6 cellular contexts compared by ENCODE assay signal in genomic region chr12:120466560-120467315, GRCh38. TPM values are rescaled to one million over a fixed set of nuclear protein-coding genes. Genes with fewer than 3 reads are reported as not detected.
DNase-seq lines count a peak whose midpoint lies in the region; ATAC-seq and TF ChIP-seq lines count a peak whose summit lies in the region.

No MANE protein-coding gene starts in this region.

- no peaks in the 10 kb centered on the region for H3K27me3 ChIP-seq in foreskin keratinocyte
- H3K27me3 ChIP-seq in upper lobe of right lung, result no peaks in the 10 kb centered on the region

- intact Hi-C loops in upper lobe of right lung (cut with DNase I), result no loop called here

- peak; percentile 10 for DNase-seq in activated CD4-positive, CD25-positive, alpha-beta regulatory T cell treated with anti-CD3 and anti-CD28 coated beads, Interleukin-2, amount 50 U/mL, for 16 hours (ENCODE audit: low read depth, low spot score)
- no peak for DNase-seq in foreskin keratinocyte
- DNase-seq in upper lobe of right lung, result no peak
- DNase-seq in globus pallidus (ENCODE audit: low spot score), result no peak

- TF ChIP-seq CTCF in VCaP (conservative IDR thresholded peaks at IDR 0.05) (peak; percentile 79), foreskin keratinocyte (conservative IDR thresholded peaks at IDR 0.05) (peak; percentile 67), upper lobe of right lung (IDR thresholded peaks at IDR 0.05) (peak; percentile 36)

- no peak overlapping the region for H3K4me3 ChIP-seq in upper lobe of right lung

- H3K27ac ChIP-seq in VCaP (peak overlapping the region; percentile 27), foreskin keratinocyte (no peak overlapping the region), upper lobe of right lung (no peak overlapping the region)

- H3K4me1 ChIP-seq in foreskin keratinocyte, result peaks cover 6% of the 10 kb centered on the region
- H3K4me1 ChIP-seq in upper lobe of right lung, result peaks cover 26% of the 10 kb centered on the region

- ATAC-seq in activated CD4-positive, CD25-positive, alpha-beta regulatory T cell treated with anti-CD3 and anti-CD28 coated beads, Interleukin-2, amount 50 U/mL, for 24 hours, result no peak
- ATAC-seq in foreskin keratinocyte, result peak; percentile 31
- no peak for ATAC-seq in upper lobe of right lung

- no peaks in the 10 kb centered on the region for H3K9me3 ChIP-seq in upper lobe of right lung

- H3K36me3 ChIP-seq in upper lobe of right lung, result peaks cover 50% of the 10 kb centered on the region

RNA-seq across cellular contexts. Expression of gene SRSF9, which starts 2.8 kb away (rescaled TPM):
- total RNA-seq in foreskin keratinocyte (192 and 206 TPM in 2 replicates), upper lobe of right lung (116 TPM)
- 229 and 256 TPM in 2 replicates for polyA plus RNA-seq in foreskin keratinocyte

RNA-seq across cellular contexts. Expression of gene GATC, which starts 20.5 kb away (rescaled TPM):
- total RNA-seq in foreskin keratinocyte (13.5 and 16.4 TPM in 2 replicates), upper lobe of right lung (29.3 TPM)
- 7.9 and 9.3 TPM in 2 replicates for polyA plus RNA-seq in foreskin keratinocyte

RNA-seq across cellular contexts. Expression of gene TRIAP1, which starts 20.6 kb away (rescaled TPM):
- total RNA-seq in foreskin keratinocyte, result 38.9 and 39.7 TPM in 2 replicates
- polyA plus RNA-seq in foreskin keratinocyte, result 43.8 and 47.6 TPM in 2 replicates
- total RNA-seq in upper lobe of right lung, result 21.1 TPM

RNA-seq across cellular contexts. Expression of gene COX6A1, which starts 28.8 kb away (rescaled TPM):
- total RNA-seq in foreskin keratinocyte, result 593 and 641 TPM in 2 replicates
- 947 and 1,045 TPM in 2 replicates for polyA plus RNA-seq in foreskin keratinocyte
- total RNA-seq in upper lobe of right lung, result 258 TPM

RNA-seq across cellular contexts. Expression of gene DYNLL1, which starts 29.2 kb away (rescaled TPM):
- 515 and 550 TPM in 2 replicates for total RNA-seq in foreskin keratinocyte
- polyA plus RNA-seq in foreskin keratinocyte, result 854 and 875 TPM in 2 replicates
- 242 TPM for total RNA-seq in upper lobe of right lung
